21 cellular contexts compared by ENCODE assay signal in genomic region chr4:64857815-64858214, GRCh38.
"Had no signal": no experiment of that assay in that cellular context is flagged by ENCODE, and none has a peak within 500 bp of the region (broad histone marks: within the 10 kb centered on the region; RNA-seq: fewer than 3 reads in every experiment).

No MANE protein-coding gene starts in this region.

- H3K27me3 Mint-ChIP-seq: activated B cell treated with CpG ODN at 0.5 μM for 24 hours; activated CD4-positive, alpha-beta T cell treated with anti-CD3 and anti-CD28 coated beads for 36 hours; activated naive CD8-positive, alpha-beta T cell treated with anti-CD3 and anti-CD28 coated beads for 36 hours; stimulated activated naive CD8-positive, alpha-beta T cell treated with anti-CD3 and anti-CD28 coated beads, Interleukin-15, Interleukin-2, amounts not matched to agents 100 ng/mL and 50 ng/mL, for 24 hours had no signal

- H3K4me3 Mint-ChIP-seq: activated B cell treated with CpG ODN at 0.5 μM for 24 hours; activated CD4-positive, alpha-beta T cell treated with anti-CD3 and anti-CD28 coated beads for 36 hours; activated naive CD8-positive, alpha-beta T cell treated with anti-CD3 and anti-CD28 coated beads for 36 hours; nephron; stimulated activated naive CD8-positive, alpha-beta T cell treated with anti-CD3 and anti-CD28 coated beads, Interleukin-15, Interleukin-2, amounts not matched to agents 100 ng/mL and 50 ng/mL, for 24 hours had no signal

- H3K36me3 Mint-ChIP-seq: activated naive CD8-positive, alpha-beta T cell treated with anti-CD3 and anti-CD28 coated beads for 36 hours had no signal

- H3K27ac ChIP-seq: foreskin keratinocyte, pancreas, tibial nerve had no signal

- H3K27ac Mint-ChIP-seq: activated B cell treated with CpG ODN at 0.5 μM for 24 hours; activated CD4-positive, alpha-beta T cell treated with anti-CD3 and anti-CD28 coated beads for 36 hours; activated naive CD8-positive, alpha-beta T cell treated with anti-CD3 and anti-CD28 coated beads for 36 hours; nephron; stimulated activated naive CD8-positive, alpha-beta T cell treated with anti-CD3 and anti-CD28 coated beads, Interleukin-15, Interleukin-2, amounts not matched to agents 100 ng/mL and 50 ng/mL, for 24 hours had no signal

- H3K27me3 ChIP-seq: foreskin keratinocyte, pancreas, tibial nerve had no signal

- DNase-seq: activated B cell treated with CpG ODN at 0.5 μM for 24 hours; activated CD4-positive, alpha-beta T cell treated with anti-CD3 and anti-CD28 coated beads for 36 hours; activated CD4-positive, alpha-beta T cell treated with anti-CD3 and anti-CD28 coated beads, Interleukin-2, amount 50 U/mL, for 4 hours; activated CD8-positive, alpha-beta memory T cell treated with anti-CD3 and anti-CD28 coated beads, Interleukin-2, amount 50 U/mL, for 48 hours; activated naive CD4-positive, alpha-beta T cell treated with Interleukin-2 at 50 U/mL for 16 hours; activated naive CD8-positive, alpha-beta T cell treated with anti-CD3 and anti-CD28 coated beads for 36 hours; activated T-cell treated with anti-CD3 and anti-CD28 coated beads, Interleukin-2, amount 50 U/mL, for 48 hours; central memory CD4-positive, alpha-beta T cell; effector memory CD4-positive, alpha-beta T cell; hypothalamus; pancreas; right cardiac atrium; stimulated activated CD4-positive, alpha-beta T cell treated with anti-CD3 and anti-CD28 coated beads, Interleukin-12 subunit alpha, Interleukin-12 subunit beta, amount 100 ng/mL, for 4 hours; substantia nigra; T-helper 1 cell; T-helper 9 cell had no signal

- ATAC-seq: activated CD4-positive, alpha-beta T cell treated with anti-CD3 and anti-CD28 coated beads for 36 hours; foreskin keratinocyte; left lobe of liver; pancreas; right cardiac atrium had no signal

- H3K9me3 ChIP-seq: pancreas, tibial nerve had no signal

- H3K4me1 ChIP-seq: foreskin keratinocyte, pancreas, tibial nerve had no signal

- H3K4me3 ChIP-seq: pancreas, tibial nerve had no signal

- H3K36me3 ChIP-seq: pancreas, tibial nerve had no signal

- H3K9me3 Mint-ChIP-seq: activated B cell treated with CpG ODN at 0.5 μM for 24 hours; activated naive CD8-positive, alpha-beta T cell treated with anti-CD3 and anti-CD28 coated beads for 36 hours; nephron had no signal

- H3K4me1 Mint-ChIP-seq: activated B cell treated with CpG ODN at 0.5 μM for 24 hours; activated CD4-positive, alpha-beta T cell treated with anti-CD3 and anti-CD28 coated beads for 36 hours; activated naive CD8-positive, alpha-beta T cell treated with anti-CD3 and anti-CD28 coated beads for 36 hours; nephron had no signal
